In the genomic region with DNA sequence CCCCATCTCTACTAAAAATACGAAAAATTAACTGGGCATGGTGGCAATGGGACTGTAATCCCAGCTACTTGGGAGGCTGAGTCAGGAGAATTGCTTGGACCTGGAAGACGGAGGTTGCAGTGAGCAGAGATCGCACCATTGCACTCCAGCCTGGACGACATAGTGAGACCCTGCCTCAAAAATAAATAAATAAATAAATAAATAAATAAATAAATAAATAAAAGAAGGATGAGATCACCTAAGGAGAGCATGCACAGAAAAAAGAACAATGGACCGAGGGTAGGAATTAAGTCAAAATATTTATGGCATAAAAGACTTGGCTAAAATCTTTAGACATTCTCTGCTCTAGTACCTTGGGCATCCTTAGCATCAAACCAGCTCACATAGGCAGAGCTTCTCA, we compare ENCODE assay signal across 29 cellular contexts.
"Had no signal": no experiment of that assay in that cellular context is flagged by ENCODE, and none has a peak within 500 bp of the region (broad histone marks: within the 10 kb centered on the region; RNA-seq: fewer than 3 reads in every experiment).

No MANE protein-coding gene starts in this region.

- H3K4me1 ChIP-seq: colonic mucosa, gastroesophageal sphincter had no signal

- H3K9me3 Mint-ChIP-seq: dendritic cell treated with granulocyte-macrophage colony-stimulating factor and Interleukin-4, amounts not matched to agents 40 ng/mL and 50 ng/mL, for 4 days; effector memory CD8-positive, alpha-beta T cell; endodermal cell had no signal

- H3K27ac ChIP-seq: colonic mucosa, coronary artery, dorsolateral prefrontal cortex, epithelial cell of prostate, esophagus muscularis mucosa, esophagus squamous epithelium, foreskin keratinocyte, gastrocnemius medialis, gastroesophageal sphincter, heart left ventricle, heart right ventricle, hepatocyte had no signal

- H3K4me2 ChIP-seq: hepatocyte had no signal

- FAIRE-seq: endometrium, endothelial cell of umbilical vein, frontal cortex had no signal

- DNase-seq: colonic mucosa; cortex of kidney; dermis blood vessel endothelial cell; dorsolateral prefrontal cortex; effector CD4-positive, alpha-beta T cell; effector CD8-positive, alpha-beta T cell; effector memory CD4-positive, alpha-beta T cell; effector memory CD8-positive, alpha-beta T cell; endodermal cell; erythroblast; esophagus squamous epithelium; foreskin fibroblast; foreskin keratinocyte; foreskin melanocyte; gastrocnemius medialis; glutamatergic neuron; head of caudate nucleus; heart left ventricle; heart right ventricle had no signal

- H3K9me3 ChIP-seq: colonic mucosa, esophagus muscularis mucosa, esophagus squamous epithelium, gastrocnemius medialis, gastroesophageal sphincter, heart left ventricle, heart right ventricle had no signal

- H3K4me3 ChIP-seq: colonic mucosa, coronary artery, dorsolateral prefrontal cortex, esophagus muscularis mucosa, esophagus squamous epithelium, gastrocnemius medialis, gastroesophageal sphincter, heart left ventricle, heart right ventricle, hepatocyte had no signal

- ATAC-seq: effector memory CD8-positive, alpha-beta T cell; esophagus mucosa; foreskin keratinocyte; gastrocnemius medialis; gastroesophageal sphincter; heart left ventricle; heart right ventricle had no signal

- H3K4me3 Mint-ChIP-seq: dendritic cell treated with granulocyte-macrophage colony-stimulating factor and Interleukin-4, amounts not matched to agents 40 ng/mL and 50 ng/mL, for 4 days; effector memory CD8-positive, alpha-beta T cell; endodermal cell had no signal

- H3K27me3 Mint-ChIP-seq: dendritic cell treated with granulocyte-macrophage colony-stimulating factor and Interleukin-4, amounts not matched to agents 40 ng/mL and 50 ng/mL, for 4 days; effector memory CD8-positive, alpha-beta T cell had no signal

- H3K36me3 ChIP-seq: colonic mucosa, esophagus muscularis mucosa, esophagus squamous epithelium, gastrocnemius medialis, gastroesophageal sphincter, heart left ventricle, heart right ventricle had no signal

- H3K27ac Mint-ChIP-seq: dendritic cell treated with granulocyte-macrophage colony-stimulating factor and Interleukin-4, amounts not matched to agents 40 ng/mL and 50 ng/mL, for 4 days; effector memory CD8-positive, alpha-beta T cell; endodermal cell had no signal
